ENCODE assay signal across 8 cellular contexts in genomic region chr4:112145820-112146813, GRCh38. TPM values are rescaled to one million over a fixed set of nuclear protein-coding genes. Genes with fewer than 3 reads are reported as not detected.
A peak's percentile ranks its signal among the peaks of the same experiment; 100 is the strongest.
DNase-seq lines count a peak whose midpoint lies in the region; ATAC-seq and TF ChIP-seq lines count a peak whose summit lies in the region.

No MANE protein-coding gene starts in this region.

- H3K9ac ChIP-seq in neural progenitor cell = no peak overlapping the region
- peak overlapping the region; percentile 72 to 79 for H3K9ac ChIP-seq in stomach smooth muscle (ENCODE audit: low read length in 2 of 2)

- H3K9me3 ChIP-seq in PC-9 (ENCODE audit: insufficient read depth, low read depth) (no peaks in the 10 kb centered on the region), neural progenitor cell (ENCODE audit: low read depth) (no peaks in the 10 kb centered on the region), stomach smooth muscle (ENCODE audit: control insufficient read depth in 2 of 2, low read length in 2 of 2) (no peaks in the 10 kb centered on the region)

- no peaks in the 10 kb centered on the region for H3K9me3 Mint-ChIP-seq in activated T-helper 2 cell treated with anti-CD3 and anti-CD28 coated beads, Interferon-gamma antibody, Interleukin-2, Interleukin-4, amounts not matched to agents 10 μg/mL and 5 μg/mL and 100 μg/mL, durations not matched to agents 14 hours and 24 hours and 36 hours
- H3K9me3 Mint-ChIP-seq in neural progenitor cell = no peaks in the 10 kb centered on the region

- H4K20me1 ChIP-seq in PC-9 (ENCODE audit: insufficient read depth) (no peaks in the 10 kb centered on the region), neural progenitor cell (ENCODE audit: low read depth) (no peaks in the 10 kb centered on the region)

- peaks cover 21% of the 10 kb centered on the region for H3K4me1 ChIP-seq in PC-9 (replicated peaks; ENCODE audit: insufficient read depth)
- peaks cover 10% of the 10 kb centered on the region for H3K4me1 ChIP-seq in foreskin keratinocyte
- no peaks in the 10 kb centered on the region for H3K4me1 ChIP-seq in neural progenitor cell
- peaks cover 8% of the 10 kb centered on the region for H3K4me1 ChIP-seq in stomach smooth muscle (ENCODE audit: control insufficient read depth, insufficient read depth, low read length)

- CTCF ChIA-PET in PC-9 (lab: Charles Lee) = no interaction called here

- peak overlapping the region; percentile 51 for H3K27ac ChIP-seq in PC-9
- H3K27ac ChIP-seq in foreskin keratinocyte = peak overlapping the region; percentile 67
- no peak overlapping the region for H3K27ac ChIP-seq in neural progenitor cell
- H3K27ac ChIP-seq in stomach smooth muscle (ENCODE audit: low read length) = peak overlapping the region; percentile 78

- peaks cover 14% of the 10 kb centered on the region for H3K36me3 Mint-ChIP-seq in activated T-helper 2 cell treated with anti-CD3 and anti-CD28 coated beads, Interferon-gamma antibody, Interleukin-2, Interleukin-4, amounts not matched to agents 10 μg/mL and 5 μg/mL and 100 μg/mL, durations not matched to agents 14 hours and 24 hours and 36 hours (ENCODE audit: low read depth)
- no peaks in the 10 kb centered on the region for H3K36me3 Mint-ChIP-seq in neural progenitor cell

- POLR2A ChIA-PET in PC-9 (lab: Charles Lee; ENCODE audit: unreplicated experiment) = no interaction called here

- H3K4me2 ChIP-seq in PC-9 (peak overlapping the region; percentile 88), neural progenitor cell (peak overlapping the region; percentile 96)

- peak overlapping the region; percentile 92 for H3K27ac Mint-ChIP-seq in activated T-helper 2 cell treated with anti-CD3 and anti-CD28 coated beads, Interferon-gamma antibody, Interleukin-2, Interleukin-4, amounts not matched to agents 10 μg/mL and 5 μg/mL and 100 μg/mL, durations not matched to agents 14 hours and 24 hours and 36 hours
- H3K27ac Mint-ChIP-seq in neural progenitor cell = no peak overlapping the region

- intact Hi-C loops in PC-9 (cut with micrococcal nuclease; ENCODE audit: unreplicated experiment) = loop anchor here (1.0 to 5.0 kb wide), 2 partner anchors 34 to 86 kb away; no protein-coding TSS in a partner anchor
- intact Hi-C loops in activated T-helper 2 cell treated with anti-CD3 and anti-CD28 coated beads, Interferon-gamma antibody, Interleukin-2, Interleukin-4, amounts not matched to agents 10 μg/mL and 5 μg/mL and 100 μg/mL, durations not matched to agents 14 hours and 24 hours and 36 hours (cut with micrococcal nuclease) = loop anchor here (1.0 to 2.0 kb wide), 5 partner anchors 27 to 142 kb away; partner anchors contain the start of gene AP1AR

- H3F3A ChIP-seq in PC-9 (ENCODE audit: insufficient read depth, low read depth) (peaks cover 4% of the 10 kb centered on the region; the same call in 1 of the 2 replicates), neural progenitor cell (ENCODE audit: low read depth) (peaks cover 14% of the 10 kb centered on the region)

- H3K36me3 ChIP-seq in PC-9 (ENCODE audit: low read depth) (no peaks in the 10 kb centered on the region), neural progenitor cell (no peaks in the 10 kb centered on the region), stomach smooth muscle (ENCODE audit: control insufficient read depth in 2 of 2, insufficient read depth in 2 of 2, low read length in 2 of 2) (no peaks in the 10 kb centered on the region)

- peaks cover 35% of the 10 kb centered on the region for H3K4me1 Mint-ChIP-seq in activated T-helper 2 cell treated with anti-CD3 and anti-CD28 coated beads, Interferon-gamma antibody, Interleukin-2, Interleukin-4, amounts not matched to agents 10 μg/mL and 5 μg/mL and 100 μg/mL, durations not matched to agents 14 hours and 24 hours and 36 hours (ENCODE audit: low read depth)
- H3K4me1 Mint-ChIP-seq in neural progenitor cell = peaks cover 14% of the 10 kb centered on the region

- peak overlapping the region; percentile 85 for H3K4me3 Mint-ChIP-seq in activated T-helper 2 cell treated with anti-CD3 and anti-CD28 coated beads, Interferon-gamma antibody, Interleukin-2, Interleukin-4, amounts not matched to agents 10 μg/mL and 5 μg/mL and 100 μg/mL, durations not matched to agents 14 hours and 24 hours and 36 hours (ENCODE audit: low read depth)
- H3K4me3 Mint-ChIP-seq in neural progenitor cell = peak overlapping the region; percentile 93

- DNase-seq in AG09309 (ENCODE audit: low read depth) = no peak
- peak; percentile 28 to 41 for DNase-seq in PC-9
- DNase-seq in activated T-helper 2 cell treated with anti-CD3 and anti-CD28 coated beads, Interferon-gamma antibody, Interleukin-2, Interleukin-4, amounts not matched to agents 10 μg/mL and 5 μg/mL and 100 μg/mL, durations not matched to agents 14 hours and 24 hours and 36 hours (ENCODE audit: low spot score) = peak; percentile 44
- DNase-seq in foreskin keratinocyte = peak; percentile 51 to 68
- peak; percentile 77 for DNase-seq in neural progenitor cell (ENCODE audit: low spot score)

- TF ChIP-seq CTCF in AG09309 (IDR thresholded peaks at IDR 0.05; ENCODE audit: control insufficient read depth, insufficient read depth, low read depth, low read length, missing control alignments) = peak; percentile 27
- no peak for TF ChIP-seq CTCF in PC-9 (conservative IDR thresholded peaks at IDR 0.05)
- TF ChIP-seq CTCF in foreskin keratinocyte (conservative IDR thresholded peaks at IDR 0.05) = peak; percentile 5
- TF ChIP-seq CTCF in neural progenitor cell (IDR thresholded peaks at IDR 0.05) = peak; percentile 36

- no peaks in the 10 kb centered on the region for H3K27me3 Mint-ChIP-seq in activated T-helper 2 cell treated with anti-CD3 and anti-CD28 coated beads, Interferon-gamma antibody, Interleukin-2, Interleukin-4, amounts not matched to agents 10 μg/mL and 5 μg/mL and 100 μg/mL, durations not matched to agents 14 hours and 24 hours and 36 hours (ENCODE audit: low read depth)
- peaks cover 12% of the 10 kb centered on the region for H3K27me3 Mint-ChIP-seq in neural progenitor cell (ENCODE audit: insufficient read depth, low read depth)

- H3K79me2 ChIP-seq in PC-9 (ENCODE audit: low read depth) = peaks cover 31% of the 10 kb centered on the region
- no peaks in the 10 kb centered on the region for H3K79me2 ChIP-seq in neural progenitor cell (ENCODE audit: low read depth)

- H3K4me3 ChIP-seq in AG09309 (ENCODE audit: control insufficient read depth, low read depth, low read length) = peak overlapping the region; percentile 50
- H3K4me3 ChIP-seq in PC-9 = peak overlapping the region; percentile 89
- peak overlapping the region; percentile 66 for H3K4me3 ChIP-seq in neural progenitor cell
- H3K4me3 ChIP-seq in stomach smooth muscle (ENCODE audit: low read length in 2 of 2) = peak overlapping the region; percentile 90 to 97

- ATAC-seq in GM18861 (IDR thresholded peaks at IDR 0.05; ENCODE audit: unreplicated experiment) (peak; percentile 39), HG03066 (IDR thresholded peaks at IDR 0.05; ENCODE audit: low read depth, unreplicated experiment) (peak; percentile 48), foreskin keratinocyte (peak; percentile 53)

- no peaks in the 10 kb centered on the region for H3K27me3 ChIP-seq in PC-9 (ENCODE audit: insufficient read depth, low read depth)
- H3K27me3 ChIP-seq in foreskin keratinocyte = no peaks in the 10 kb centered on the region
- H3K27me3 ChIP-seq in neural progenitor cell = peaks cover 46% of the 10 kb centered on the region
- H3K27me3 ChIP-seq in stomach smooth muscle (ENCODE audit: control insufficient read depth in 1 of 2, insufficient read depth in 2 of 2, low read length in 2 of 2) = no peaks in the 10 kb centered on the region

- BruUV-seq in PC-9 (replicated peaks; lab: Mats Ljungman, UMichigan) = no TSS peak

- H3K9me2 ChIP-seq in PC-9 (ENCODE audit: insufficient read depth) = no peaks in the 10 kb centered on the region

- H2AFZ ChIP-seq in PC-9 (peak overlapping the region; percentile 93), neural progenitor cell (replicated peaks) (peak overlapping the region; percentile 97)

RNA-seq across cellular contexts. Expression of gene FAM241A, which starts 0.9 kb away (rescaled TPM):
- 0.78 and 1.4 TPM in 2 replicates for total RNA-seq in PC-9 (2021)
- total RNA-seq in activated T-helper 2 cell treated with anti-CD3 and anti-CD28 coated beads, Interferon-gamma antibody, Interleukin-2, Interleukin-4, amounts not matched to agents 10 μg/mL and 5 μg/mL and 100 μg/mL, durations not matched to agents 14 hours and 24 hours and 36 hours = 5.5 and 5.6 TPM in 2 replicates
- total RNA-seq in foreskin keratinocyte = 2.8 TPM in 2 replicates
- polyA plus RNA-seq in foreskin keratinocyte = 1.8 and 2.0 TPM in 2 replicates
- 0.03 TPM in 1 of 2 replicates, not detected in the other for total RNA-seq in neural progenitor cell (ENCODE audit: low replicate concordance)
